8 cellular contexts compared by ENCODE assay signal in genomic region chr22:50252081-50253045, GRCh38. TPM values are rescaled to one million over a fixed set of nuclear protein-coding genes. Genes with fewer than 3 reads are reported as not detected.
DNase-seq lines count a peak whose midpoint lies in the region; ATAC-seq and TF ChIP-seq lines count a peak whose summit lies in the region.

No MANE protein-coding gene starts in this region.

- H3K9me3 ChIP-seq in neutrophil (no peaks in the 10 kb centered on the region), upper lobe of right lung (no peaks in the 10 kb centered on the region)

- peak; percentile 74 for ATAC-seq in upper lobe of right lung

- intact Hi-C loops in upper lobe of right lung (cut with DNase I): no loop called here

- H3K27me3 ChIP-seq in neutrophil: no peaks in the 10 kb centered on the region
- no peaks in the 10 kb centered on the region for H3K27me3 ChIP-seq in upper lobe of right lung

- peaks cover 30 to 31% of the 10 kb centered on the region in 2 experiments for H3K4me1 ChIP-seq in neutrophil (ENCODE audit: control insufficient read depth in 1 of 2, insufficient read depth in 1 of 2, low read depth in 1 of 2, low read length in 1 of 2)
- peaks cover 11% of the 10 kb centered on the region for H3K4me1 ChIP-seq in upper lobe of right lung

- H3K36me3 ChIP-seq in neutrophil: peaks cover 28% of the 10 kb centered on the region
- H3K36me3 ChIP-seq in upper lobe of right lung: peaks cover 7% of the 10 kb centered on the region

- H3K4me3 ChIP-seq in fibroblast of mammary gland (ENCODE audit: control insufficient read depth, low read depth, low read length): no peak overlapping the region
- H3K4me3 ChIP-seq in neutrophil (ENCODE audit: low read depth in 1 of 2, low read length in 1 of 2): no peak overlapping the region
- H3K4me3 ChIP-seq in upper lobe of right lung: peak overlapping the region; percentile 89

- peak; percentile 68 for TF ChIP-seq CTCF in fibroblast of mammary gland (conservative IDR thresholded peaks at IDR 0.05; ENCODE audit: control insufficient read depth, insufficient read depth, low read depth, low read length)
- TF ChIP-seq CTCF in neutrophil (IDR thresholded peaks at IDR 0.05): peak; percentile 31
- peak; percentile 72 for TF ChIP-seq CTCF in upper lobe of right lung (IDR thresholded peaks at IDR 0.05)

- H3K27ac ChIP-seq in neutrophil (peak overlapping the region; percentile 72), upper lobe of right lung (peak overlapping the region; percentile 75)

- peak; percentile 74 for DNase-seq in activated gamma-delta T cell treated with Interleukin-2 at 50 U/mL for 16 hours
- DNase-seq in activated gamma-delta T cell (lab: John Stamatoyannopoulos, UW): no peak
- peak; percentile 68 for DNase-seq in OCI-M1 (lab: John Stamatoyannopoulos, UW)
- peak; percentile 55 for DNase-seq in activated T-helper 1 cell treated with Interleukin-2 at 50 U/mL for 16 hours (ENCODE audit: low read depth)
- DNase-seq in fibroblast of mammary gland (ENCODE audit: low read depth): peak; percentile 59
- DNase-seq in upper lobe of right lung: peak; percentile 90
- no peak for DNase-seq in foreskin melanocyte

RNA-seq across cellular contexts. Expression of gene HDAC10, which starts 1.3 kb away (rescaled TPM):
- 48.9 TPM for total RNA-seq in upper lobe of right lung

RNA-seq across cellular contexts. Expression of gene TUBGCP6, which starts 7.5 kb away (rescaled TPM):
- total RNA-seq in upper lobe of right lung: 51.3 TPM

RNA-seq across cellular contexts. Expression of gene MAPK12, which starts 9.1 kb away (rescaled TPM):
- 22.2 TPM for total RNA-seq in upper lobe of right lung

RNA-seq across cellular contexts. Expression of gene MAPK11, which starts 17.8 kb away (rescaled TPM):
- 26.1 TPM for total RNA-seq in upper lobe of right lung

RNA-seq across cellular contexts. Expression of gene SELENOO, which starts 51.6 kb away (rescaled TPM):
- 17.6 TPM for total RNA-seq in upper lobe of right lung

Comparison
In these comparisons a context has a peak if more than half of its experiments do, and no peak if none do; other contexts are left out.
1. DNase-seq: peak in activated gamma-delta T cell treated with Interleukin-2 at 50 U/mL for 16 hours (single experiment), OCI-M1 (single experiment), activated T-helper 1 cell treated with Interleukin-2 at 50 U/mL for 16 hours (single experiment), fibroblast of mammary gland (single experiment) and upper lobe of right lung (single experiment); none in activated gamma-delta T cell (single experiment) and foreskin melanocyte (single experiment).
2. Peak in every context shown above with its lines, with median percentiles within 50 percentile points of each other: CTCF ChIP-seq.